ENCODE assay signal across 1 cellular context in the genomic region with DNA sequence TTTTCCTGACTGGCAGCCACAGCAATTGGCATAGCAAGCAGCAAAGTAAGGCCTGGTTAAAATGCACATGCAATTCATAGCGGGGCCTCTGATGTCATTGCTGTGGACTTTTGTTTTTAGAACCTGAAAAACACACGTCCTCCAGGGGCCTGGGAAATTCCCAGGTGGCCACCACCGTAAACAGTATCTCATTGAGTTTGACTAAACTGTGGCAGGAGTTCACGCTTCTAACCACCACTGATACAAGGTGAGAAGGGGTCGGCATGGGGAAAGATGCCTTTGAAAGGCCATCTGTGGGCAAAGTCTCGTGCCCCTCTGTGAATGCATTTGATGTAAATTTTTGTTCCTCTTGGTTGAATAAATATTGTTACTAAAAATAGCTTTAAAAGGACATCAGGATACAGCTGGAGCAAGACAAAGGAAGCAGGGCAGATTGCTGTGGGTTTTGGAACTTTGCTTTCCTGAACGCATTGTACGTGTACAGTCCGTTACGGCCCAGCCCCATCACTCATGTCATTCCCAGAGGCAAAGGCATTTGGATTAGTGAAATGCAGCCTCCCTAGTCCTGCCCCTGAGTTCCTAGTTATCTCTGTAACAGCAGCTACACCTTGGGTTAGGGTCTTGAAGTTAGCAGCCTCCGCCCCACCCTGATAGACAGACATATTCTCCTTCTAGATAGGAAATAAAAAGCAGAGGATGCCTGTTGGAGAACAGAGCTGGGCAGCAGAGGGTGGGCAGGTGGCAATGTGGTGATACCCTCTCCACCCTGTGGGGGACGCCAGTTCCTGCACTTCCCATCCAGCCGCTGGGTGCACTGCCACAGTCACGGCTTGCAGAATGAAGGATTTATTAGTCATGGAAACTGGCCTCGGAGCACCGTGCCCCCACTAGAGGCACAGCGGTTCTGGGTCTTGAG.
A peak's percentile ranks its signal among the peaks of the same experiment; 100 is the strongest.
TF ChIP-seq lines count a peak whose summit lies in the region.

No MANE protein-coding gene starts in this region.

TF ChIP-seq in GM12878, 131 proteins besides CTCF, POLR2A, EP300 and RAD21 (continued from another document and continues in another):
- TF ChIP-seq ESRRA (IDR thresholded peaks at IDR 0.05; ENCODE audit: low read length), result no peak
- peak; percentile 51 for TF ChIP-seq SP1 (IDR thresholded peaks at IDR 0.05; ENCODE audit: low read depth, low read length)
- no peak; a peak in 1 of 4 replicates for TF ChIP-seq CEBPB (IDR thresholded peaks at IDR 0.05; ENCODE audit: borderline replicate concordance in 1 of 2, low read depth in 2 of 2, low read length in 2 of 2)
- peak; percentile 82 for TF ChIP-seq MLLT1 (IDR thresholded peaks at IDR 0.05)
- no peak for TF ChIP-seq RBBP5 (conservative IDR thresholded peaks at IDR 0.05)
- peak; percentile 39; the same call in 1 of the 2 replicates for TF ChIP-seq RAD51 (IDR thresholded peaks at IDR 0.05)
- TF ChIP-seq NR2F1 (conservative IDR thresholded peaks at IDR 0.05), result peak; percentile 97
- peak; percentile 86 for TF ChIP-seq BMI1 (IDR thresholded peaks at IDR 0.05; ENCODE audit: borderline replicate concordance)
- peak; percentile 99 for TF ChIP-seq BHLHE40 (IDR thresholded peaks at IDR 0.05; ENCODE audit: borderline replicate concordance in 1 of 2, low read depth in 2 of 2, low read length in 1 of 2)
- TF ChIP-seq NFIC (IDR thresholded peaks at IDR 0.05; ENCODE audit: low read depth, low read length), result peak; percentile 93
- TF ChIP-seq, protein P1, sequence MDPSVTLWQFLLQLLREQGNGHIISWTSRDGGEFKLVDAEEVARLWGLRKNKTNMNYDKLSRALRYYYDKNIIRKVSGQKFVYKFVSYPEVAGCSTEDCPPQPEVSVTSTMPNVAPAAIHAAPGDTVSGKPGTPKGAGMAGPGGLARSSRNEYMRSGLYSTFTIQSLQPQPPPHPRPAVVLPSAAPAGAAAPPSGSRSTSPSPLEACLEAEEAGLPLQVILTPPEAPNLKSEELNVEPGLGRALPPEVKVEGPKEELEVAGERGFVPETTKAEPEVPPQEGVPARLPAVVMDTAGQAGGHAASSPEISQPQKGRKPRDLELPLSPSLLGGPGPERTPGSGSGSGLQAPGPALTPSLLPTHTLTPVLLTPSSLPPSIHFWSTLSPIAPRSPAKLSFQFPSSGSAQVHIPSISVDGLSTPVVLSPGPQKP (IDR thresholded peaks at IDR 0.05; ENCODE audit: low read depth, low read length), result no peak
- no peak for TF ChIP-seq RCOR1 (conservative IDR thresholded peaks at IDR 0.05; ENCODE audit: low read depth, low read length)
- TF ChIP-seq ATF7 (IDR thresholded peaks at IDR 0.05; ENCODE audit: low read depth), result peak; percentile 98
- TF ChIP-seq KAT2A (conservative IDR thresholded peaks at IDR 0.05; ENCODE audit: control insufficient read depth, low read depth, low read length), result no peak
- no peak for TF ChIP-seq ZBTB11 (CRISPR knock-in tag; IDR thresholded peaks at IDR 0.05)
- TF ChIP-seq TCF3 (IDR thresholded peaks at IDR 0.05; ENCODE audit: borderline replicate concordance, insufficient read depth, low read depth, low read length), result no peak
- TF ChIP-seq, protein P2, sequence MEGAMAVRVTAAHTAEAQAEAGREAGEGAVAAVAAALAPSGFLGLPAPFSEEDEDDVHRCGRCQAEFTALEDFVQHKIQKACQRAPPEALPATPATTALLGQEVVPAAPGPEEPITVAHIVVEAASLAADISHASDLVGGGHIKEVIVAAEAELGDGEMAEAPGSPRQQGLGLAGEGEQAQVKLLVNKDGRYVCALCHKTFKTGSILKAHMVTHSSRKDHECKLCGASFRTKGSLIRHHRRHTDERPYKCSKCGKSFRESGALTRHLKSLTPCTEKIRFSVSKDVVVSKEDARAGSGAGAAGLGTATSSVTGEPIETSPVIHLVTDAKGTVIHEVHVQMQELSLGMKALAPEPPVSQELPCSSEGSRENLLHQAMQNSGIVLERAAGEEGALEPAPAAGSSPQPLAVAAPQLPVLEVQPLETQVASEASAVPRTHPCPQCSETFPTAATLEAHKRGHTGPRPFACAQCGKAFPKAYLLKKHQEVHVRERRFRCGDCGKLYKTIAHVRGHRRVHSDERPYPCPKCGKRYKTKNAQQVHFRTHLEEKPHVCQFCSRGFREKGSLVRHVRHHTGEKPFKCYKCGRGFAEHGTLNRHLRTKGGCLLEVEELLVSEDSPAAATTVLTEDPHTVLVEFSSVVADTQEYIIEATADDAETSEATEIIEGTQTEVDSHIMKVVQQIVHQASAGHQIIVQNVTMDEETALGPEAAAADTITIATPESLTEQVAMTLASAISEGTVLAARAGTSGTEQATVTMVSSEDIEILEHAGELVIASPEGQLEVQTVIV (IDR thresholded peaks at IDR 0.05; ENCODE audit: borderline replicate concordance, partially characterized antibody), result no peak
- no peak for TF ChIP-seq FOS (IDR thresholded peaks at IDR 0.05; ENCODE audit: borderline replicate concordance, extremely low read depth, insufficient read length)
- peak; percentile 96 for TF ChIP-seq RELA (IDR thresholded peaks at IDR 0.05; ENCODE audit: borderline replicate concordance, partially characterized antibody)
- peak; percentile 73 for TF ChIP-seq CHD2 (IDR thresholded peaks at IDR 0.05; ENCODE audit: borderline replicate concordance, low read depth, low read length)
- peak in 1 of 2 experiments; percentile 66; a peak in 2 of 4 replicates for TF ChIP-seq ETV6 (conservative IDR thresholded peaks at IDR 0.05 in 1 of 2, IDR thresholded peaks at IDR 0.05 in 1 of 2; ENCODE audit: borderline replicate concordance in 1 of 2, low read depth in 1 of 2)
- TF ChIP-seq LARP7 (IDR thresholded peaks at IDR 0.05), result peak; percentile 24; the same call in 1 of the 2 replicates
- TF ChIP-seq SRF (IDR thresholded peaks at IDR 0.05; ENCODE audit: low read depth in 2 of 2, low read length in 2 of 2), result no peak
- TF ChIP-seq, protein P3, sequence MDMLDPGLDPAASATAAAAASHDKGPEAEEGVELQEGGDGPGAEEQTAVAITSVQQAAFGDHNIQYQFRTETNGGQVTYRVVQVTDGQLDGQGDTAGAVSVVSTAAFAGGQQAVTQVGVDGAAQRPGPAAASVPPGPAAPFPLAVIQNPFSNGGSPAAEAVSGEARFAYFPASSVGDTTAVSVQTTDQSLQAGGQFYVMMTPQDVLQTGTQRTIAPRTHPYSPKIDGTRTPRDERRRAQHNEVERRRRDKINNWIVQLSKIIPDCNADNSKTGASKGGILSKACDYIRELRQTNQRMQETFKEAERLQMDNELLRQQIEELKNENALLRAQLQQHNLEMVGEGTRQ (IDR thresholded peaks at IDR 0.05; ENCODE audit: borderline replicate concordance, low read depth, low read length), result no peak
- peak; percentile 93 for TF ChIP-seq SMAD1 (IDR thresholded peaks at IDR 0.05; ENCODE audit: low read depth, partially characterized antibody)
- TF ChIP-seq ATF2 (IDR thresholded peaks at IDR 0.05; ENCODE audit: low read length), result peak; percentile 96
- TF ChIP-seq, protein P4, sequence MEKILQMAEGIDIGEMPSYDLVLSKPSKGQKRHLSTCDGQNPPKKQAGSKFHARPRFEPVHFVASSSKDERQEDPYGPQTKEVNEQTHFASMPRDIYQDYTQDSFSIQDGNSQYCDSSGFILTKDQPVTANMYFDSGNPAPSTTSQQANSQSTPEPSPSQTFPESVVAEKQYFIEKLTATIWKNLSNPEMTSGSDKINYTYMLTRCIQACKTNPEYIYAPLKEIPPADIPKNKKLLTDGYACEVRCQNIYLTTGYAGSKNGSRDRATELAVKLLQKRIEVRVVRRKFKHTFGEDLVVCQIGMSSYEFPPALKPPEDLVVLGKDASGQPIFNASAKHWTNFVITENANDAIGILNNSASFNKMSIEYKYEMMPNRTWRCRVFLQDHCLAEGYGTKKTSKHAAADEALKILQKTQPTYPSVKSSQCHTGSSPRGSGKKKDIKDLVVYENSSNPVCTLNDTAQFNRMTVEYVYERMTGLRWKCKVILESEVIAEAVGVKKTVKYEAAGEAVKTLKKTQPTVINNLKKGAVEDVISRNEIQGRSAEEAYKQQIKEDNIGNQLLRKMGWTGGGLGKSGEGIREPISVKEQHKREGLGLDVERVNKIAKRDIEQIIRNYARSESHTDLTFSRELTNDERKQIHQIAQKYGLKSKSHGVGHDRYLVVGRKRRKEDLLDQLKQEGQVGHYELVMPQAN (conservative IDR thresholded peaks at IDR 0.05), result no peak; the same call in 1 of the 2 replicates
- no peak for TF ChIP-seq ZZZ3 (IDR thresholded peaks at IDR 0.05; ENCODE audit: control insufficient read depth, insufficient read length, low read depth)
- TF ChIP-seq, protein P5, sequence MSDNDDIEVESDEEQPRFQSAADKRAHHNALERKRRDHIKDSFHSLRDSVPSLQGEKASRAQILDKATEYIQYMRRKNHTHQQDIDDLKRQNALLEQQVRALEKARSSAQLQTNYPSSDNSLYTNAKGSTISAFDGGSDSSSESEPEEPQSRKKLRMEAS (IDR thresholded peaks at IDR 0.05; ENCODE audit: low read depth, low read length), result peak; percentile 20; the same call in 1 of the 2 replicates
- TF ChIP-seq RUNX3 (IDR thresholded peaks at IDR 0.05; ENCODE audit: low read length), result peak; percentile 93
- TF ChIP-seq NR2C1 (IDR thresholded peaks at IDR 0.05), result no peak
- TF ChIP-seq, protein P6, sequence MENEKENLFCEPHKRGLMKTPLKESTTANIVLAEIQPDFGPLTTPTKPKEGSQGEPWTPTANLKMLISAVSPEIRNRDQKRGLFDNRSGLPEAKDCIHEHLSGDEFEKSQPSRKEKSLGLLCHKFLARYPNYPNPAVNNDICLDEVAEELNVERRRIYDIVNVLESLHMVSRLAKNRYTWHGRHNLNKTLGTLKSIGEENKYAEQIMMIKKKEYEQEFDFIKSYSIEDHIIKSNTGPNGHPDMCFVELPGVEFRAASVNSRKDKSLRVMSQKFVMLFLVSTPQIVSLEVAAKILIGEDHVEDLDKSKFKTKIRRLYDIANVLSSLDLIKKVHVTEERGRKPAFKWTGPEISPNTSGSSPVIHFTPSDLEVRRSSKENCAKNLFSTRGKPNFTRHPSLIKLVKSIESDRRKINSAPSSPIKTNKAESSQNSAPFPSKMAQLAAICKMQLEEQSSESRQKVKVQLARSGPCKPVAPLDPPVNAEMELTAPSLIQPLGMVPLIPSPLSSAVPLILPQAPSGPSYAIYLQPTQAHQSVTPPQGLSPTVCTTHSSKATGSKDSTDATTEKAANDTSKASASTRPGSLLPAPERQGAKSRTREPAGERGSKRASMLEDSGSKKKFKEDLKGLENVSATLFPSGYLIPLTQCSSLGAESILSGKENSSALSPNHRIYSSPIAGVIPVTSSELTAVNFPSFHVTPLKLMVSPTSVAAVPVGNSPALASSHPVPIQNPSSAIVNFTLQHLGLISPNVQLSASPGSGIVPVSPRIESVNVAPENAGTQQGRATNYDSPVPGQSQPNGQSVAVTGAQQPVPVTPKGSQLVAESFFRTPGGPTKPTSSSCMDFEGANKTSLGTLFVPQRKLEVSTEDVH (IDR thresholded peaks at IDR 0.05; ENCODE audit: low read depth, partially characterized antibody), result peak; percentile 10
- TF ChIP-seq MYB (IDR thresholded peaks at IDR 0.05; ENCODE audit: borderline replicate concordance, low read depth, low read length), result no peak
- TF ChIP-seq NRF1 (conservative IDR thresholded peaks at IDR 0.05; ENCODE audit: low read depth, low read length), result no peak
- TF ChIP-seq RB1 (IDR thresholded peaks at IDR 0.05; ENCODE audit: borderline replicate concordance), result peak; percentile 97; the same call in 1 of the 2 replicates
- TF ChIP-seq, protein P7, sequence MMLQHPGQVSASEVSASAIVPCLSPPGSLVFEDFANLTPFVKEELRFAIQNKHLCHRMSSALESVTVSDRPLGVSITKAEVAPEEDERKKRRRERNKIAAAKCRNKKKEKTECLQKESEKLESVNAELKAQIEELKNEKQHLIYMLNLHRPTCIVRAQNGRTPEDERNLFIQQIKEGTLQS (IDR thresholded peaks at IDR 0.05; ENCODE audit: borderline replicate concordance, extremely low read depth, low read depth, low read length), result no peak
- TF ChIP-seq RFX5 (IDR thresholded peaks at IDR 0.05; ENCODE audit: low read depth, low read length), result no peak
